ENCODE assay signal across 9 cellular contexts in the genomic region with DNA sequence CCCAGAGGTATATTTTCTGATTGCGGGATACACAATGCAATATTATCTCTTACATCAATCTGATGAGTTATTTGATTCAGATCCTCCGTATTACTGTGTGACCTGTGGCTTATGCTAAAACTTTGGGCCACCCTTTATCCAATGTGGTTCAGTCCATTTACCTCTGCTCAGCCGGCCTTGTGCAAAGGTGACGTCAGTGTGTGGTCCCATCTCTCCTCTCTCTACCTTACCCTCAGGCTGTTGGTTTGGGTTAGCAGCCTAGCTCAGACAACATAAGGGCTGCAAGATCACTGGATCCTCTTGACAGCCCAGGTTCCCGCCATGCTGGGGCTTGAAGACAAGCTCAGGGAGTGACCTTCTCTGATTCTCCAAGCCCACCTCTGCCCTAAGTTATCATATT. TPM values are rescaled to one million over a fixed set of nuclear protein-coding genes. Genes with fewer than 3 reads are reported as not detected.
"Had no signal": no experiment of that assay in that cellular context is flagged by ENCODE, and none has a peak within 500 bp of the region (broad histone marks: within the 10 kb centered on the region; RNA-seq: fewer than 3 reads in every experiment).

No MANE protein-coding gene starts in this region.

- H3K9me3 ChIP-seq: HAP-1 had no signal

- H3K36me3 ChIP-seq: HAP-1 had no signal

- H3K27ac ChIP-seq: HL-60 had no signal

- H2AFZ ChIP-seq: GM23338 had no signal

- H3K4me1 ChIP-seq: HAP-1 had no signal

- ATAC-seq: GM23338, HCT116 had no signal

- DNase-seq: H7, HFFc6, KG1 had no signal

- H3K4me3 Mint-ChIP-seq: GM23338, HFFc6 had no signal

- H3K27ac Mint-ChIP-seq: GM23338, HFFc6, IgD-negative memory B cell had no signal

- H3K9me3 Mint-ChIP-seq: HFFc6 had no signal

- H3K4me3 ChIP-seq: GM23338, HAP-1 had no signal

- H3K4me2 ChIP-seq: GM23338 had no signal

- H3K4me1 Mint-ChIP-seq: GM23338 had no signal

RNA-seq across cellular contexts. Expression of gene LBP, which starts 55.8 kb away (rescaled TPM):
- total RNA-seq: HFFc6, HT1080 had no signal
- polyA plus RNA-seq: IgD-negative memory B cell had no signal
